18 cellular contexts compared by ENCODE assay signal in genomic region chrX:103498786-103499185, GRCh38. TPM values are rescaled to one million over a fixed set of nuclear protein-coding genes. Genes with fewer than 3 reads are reported as not detected.
"Had no signal": no experiment of that assay in that cellular context is flagged by ENCODE, and none has a peak within 500 bp of the region (broad histone marks: within the 10 kb centered on the region; RNA-seq: fewer than 3 reads in every experiment).

No MANE protein-coding gene starts in this region.

- H3K4me3 Mint-ChIP-seq: naive thymus-derived CD8-positive, alpha-beta T cell; stimulated activated naive B cell treated with anti-CD40 and anti-IgM and Interleukin-4, amounts not matched to agents 10 μg/mL and 1 μg/mL and 100 μg/mL, for 72 hours had no signal

- H3K27me3 ChIP-seq: neutrophil, spleen had no signal

- H3K36me3 Mint-ChIP-seq: naive thymus-derived CD8-positive, alpha-beta T cell; stimulated activated naive B cell treated with anti-CD40 and anti-IgM and Interleukin-4, amounts not matched to agents 10 μg/mL and 1 μg/mL and 100 μg/mL, for 72 hours had no signal

- H3K36me3 ChIP-seq: heart left ventricle, neutrophil, spleen had no signal

- H3K9me3 Mint-ChIP-seq: naive thymus-derived CD8-positive, alpha-beta T cell had no signal

- H3K4me3 ChIP-seq: heart left ventricle, spleen had no signal

- H3K4me1 ChIP-seq: heart left ventricle, spleen had no signal

- H3K27ac Mint-ChIP-seq: naive thymus-derived CD8-positive, alpha-beta T cell; stimulated activated naive B cell treated with anti-CD40 and anti-IgM and Interleukin-4, amounts not matched to agents 10 μg/mL and 1 μg/mL and 100 μg/mL, for 72 hours had no signal

- H3K9me3 ChIP-seq: heart left ventricle, neutrophil, spleen had no signal

- ATAC-seq: heart left ventricle; naive thymus-derived CD8-positive, alpha-beta T cell; sciatic nerve; stimulated activated naive B cell treated with anti-CD40 and anti-IgM and Interleukin-4, amounts not matched to agents 10 μg/mL and 1 μg/mL and 100 μg/mL, for 72 hours had no signal

- H3K27ac ChIP-seq: heart left ventricle, neutrophil, spleen had no signal

- H3K4me1 Mint-ChIP-seq: naive thymus-derived CD8-positive, alpha-beta T cell had no signal

- DNase-seq: foreskin melanocyte; heart left ventricle; hippocampal formation; kidney glomerular epithelial cell; mammary epithelial cell; naive thymus-derived CD8-positive, alpha-beta T cell; posterior cingulate gyrus; spleen; stimulated activated CD4-positive, alpha-beta T cell treated with anti-CD3 and anti-CD28 coated beads, Interleukin-15, amount 100 ng/mL, for 24 hours; stimulated activated CD4-positive, alpha-beta T cell treated with anti-CD3 and anti-CD28 coated beads, Interleukin-1b, Interleukin-23, amount 100 ng/mL, for 48 hours; stimulated activated CD4-positive, alpha-beta T cell treated with anti-CD3 and anti-CD28 coated beads, Interleukin-4, amount 100 ng/mL, for 24 hours; stimulated activated naive B cell treated with anti-CD40 and anti-IgM and Interleukin-4, amounts not matched to agents 10 μg/mL and 1 μg/mL and 100 μg/mL, for 72 hours; trophoblast cell had no signal

RNA-seq across cellular contexts. Expression of gene RAB40A, which starts 20.5 kb away (rescaled TPM):
- total RNA-seq: mesenteric fat pad; mononuclear cell; naive thymus-derived CD8-positive, alpha-beta T cell; pulmonary artery endothelial cell had no signal
